Comparison of ENCODE assay signal across 1 cellular context in the genomic region with DNA sequence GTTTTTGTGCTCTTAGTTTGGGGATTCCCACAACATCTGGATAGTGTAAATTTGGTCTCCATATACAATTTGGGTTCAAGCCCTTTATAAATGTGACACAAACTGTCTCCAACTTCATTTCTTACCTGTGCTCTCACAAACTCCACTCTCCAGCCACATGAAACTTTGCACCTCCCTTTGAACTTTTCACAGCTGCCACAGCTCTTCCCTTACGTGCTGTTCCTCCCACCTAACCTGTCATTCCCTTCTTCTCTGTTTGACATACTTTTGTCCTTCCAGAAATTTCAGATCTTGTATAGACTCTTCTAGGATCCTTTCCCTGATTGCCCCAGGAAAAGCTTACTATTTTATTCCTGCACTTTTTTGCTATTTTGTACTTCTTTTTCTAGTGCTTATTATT.
TF ChIP-seq lines count a peak whose summit lies in the region.

No MANE protein-coding gene starts in this region.

TF ChIP-seq in GM23338, 12 proteins besides CTCF, POLR2A, EP300 and RAD21 (continued from another document):
- TF ChIP-seq ZNF114 (CRISPR knock-in tag; IDR thresholded peaks at IDR 0.05) (no peak), ZNF331 (CRISPR knock-in tag; IDR thresholded peaks at IDR 0.05; ENCODE audit: low read depth) (no peak), REST (IDR thresholded peaks at IDR 0.05; ENCODE audit: unreplicated experiment) (no peak), STAT1 (IDR thresholded peaks at IDR 0.05; ENCODE audit: unreplicated experiment) (no peak), CREB1 (CRISPR knock-in tag; IDR thresholded peaks at IDR 0.05; ENCODE audit: low read depth) (no peak), EZH2 (IDR thresholded peaks at IDR 0.05; ENCODE audit: low read depth, unreplicated experiment) (no peak), JUNB (IDR thresholded peaks at IDR 0.05; ENCODE audit: unreplicated experiment) (no peak)
